10 cellular contexts compared by ENCODE assay signal in genomic region chrX:101430457-101431078, GRCh38. TPM values are rescaled to one million over a fixed set of nuclear protein-coding genes. Genes with fewer than 3 reads are reported as not detected.
DNase-seq lines count a peak whose midpoint lies in the region; ATAC-seq and TF ChIP-seq lines count a peak whose summit lies in the region.
"Had no signal": no experiment of that assay in that cellular context is flagged by ENCODE, and none has a peak within 500 bp of the region (broad histone marks: within the 10 kb centered on the region; RNA-seq: fewer than 3 reads in every experiment).

No MANE protein-coding gene starts in this region.

- peaks cover 12% of the 10 kb centered on the region for H3K4me1 Mint-ChIP-seq in activated naive CD4-positive, alpha-beta T cell treated with anti-CD3 and anti-CD28 coated beads, Interleukin-2, amount 10 ng/mL, durations not matched to agents 7 days and 5 days
- H3K4me1 Mint-ChIP-seq in T-helper 1 cell treated with Interleukin-12 subunit alpha and Interleukin-12 subunit beta and Interleukin-4 antibody, amounts not matched to agents 30 μg/mL and 1 μg/mL, for 36 hours (ENCODE audit: low read depth), result peaks cover 12% of the 10 kb centered on the region
- H3K4me1 Mint-ChIP-seq in stimulated activated naive CD8-positive, alpha-beta T cell treated with anti-CD3 and anti-CD28 coated beads, Interleukin-15, Interleukin-2, amounts not matched to agents 100 ng/mL and 50 ng/mL, for 24 hours (ENCODE audit: low read depth), result peaks cover 13% of the 10 kb centered on the region
- H3K4me1 Mint-ChIP-seq in type B pancreatic cell (ENCODE audit: unreplicated experiment), result no peaks in the 10 kb centered on the region

- TF ChIP-seq CTCF in RWPE1 (conservative IDR thresholded peaks at IDR 0.05; ENCODE audit: low read depth) (no peak), type B pancreatic cell (conservative IDR thresholded peaks at IDR 0.05) (no peak)

- CTCF ChIA-PET in activated naive CD4-positive, alpha-beta T cell treated with anti-CD3 and anti-CD28 coated beads, Interleukin-2, amount 10 ng/mL, durations not matched to agents 7 days and 5 days (lab: Charles Lee), result no interaction called here
- CTCF ChIA-PET in RWPE1 (lab: Yijun Ruan, JAX), result no interaction called here

- H3K4me3 Mint-ChIP-seq in activated naive CD4-positive, alpha-beta T cell treated with anti-CD3 and anti-CD28 coated beads, Interleukin-2, amount 10 ng/mL, durations not matched to agents 7 days and 5 days, result no peak overlapping the region
- H3K4me3 Mint-ChIP-seq in T-helper 1 cell treated with Interleukin-12 subunit alpha and Interleukin-12 subunit beta and Interleukin-4 antibody, amounts not matched to agents 30 μg/mL and 1 μg/mL, for 36 hours, result peak overlapping the region; percentile 52
- H3K4me3 Mint-ChIP-seq in stimulated activated naive CD8-positive, alpha-beta T cell treated with anti-CD3 and anti-CD28 coated beads, Interleukin-15, Interleukin-2, amounts not matched to agents 100 ng/mL and 50 ng/mL, for 24 hours, result peak overlapping the region; percentile 20
- no peak overlapping the region for H3K4me3 Mint-ChIP-seq in type B pancreatic cell

- H3K36me3 Mint-ChIP-seq in activated naive CD4-positive, alpha-beta T cell treated with anti-CD3 and anti-CD28 coated beads, Interleukin-2, amount 10 ng/mL, durations not matched to agents 7 days and 5 days, result peaks cover 4% of the 10 kb centered on the region
- H3K36me3 Mint-ChIP-seq in T-helper 1 cell treated with Interleukin-12 subunit alpha and Interleukin-12 subunit beta and Interleukin-4 antibody, amounts not matched to agents 30 μg/mL and 1 μg/mL, for 36 hours (ENCODE audit: low read depth), result peaks cover 5% of the 10 kb centered on the region
- H3K36me3 Mint-ChIP-seq in stimulated activated naive CD8-positive, alpha-beta T cell treated with anti-CD3 and anti-CD28 coated beads, Interleukin-15, Interleukin-2, amounts not matched to agents 100 ng/mL and 50 ng/mL, for 24 hours (ENCODE audit: low read depth), result peaks cover 39% of the 10 kb centered on the region
- H3K36me3 Mint-ChIP-seq in type B pancreatic cell, result peaks cover 20% of the 10 kb centered on the region

- POLR2A ChIA-PET in RWPE1 (lab: Yijun Ruan, JAX; ENCODE audit: low non-redundant PET), result no interaction called here

- peak overlapping the region; percentile 28 for H3K27ac Mint-ChIP-seq in activated naive CD4-positive, alpha-beta T cell treated with anti-CD3 and anti-CD28 coated beads, Interleukin-2, amount 10 ng/mL, durations not matched to agents 7 days and 5 days
- peak overlapping the region; percentile 38 for H3K27ac Mint-ChIP-seq in T-helper 1 cell treated with Interleukin-12 subunit alpha and Interleukin-12 subunit beta and Interleukin-4 antibody, amounts not matched to agents 30 μg/mL and 1 μg/mL, for 36 hours
- H3K27ac Mint-ChIP-seq in stimulated activated naive CD8-positive, alpha-beta T cell treated with anti-CD3 and anti-CD28 coated beads, Interleukin-15, Interleukin-2, amounts not matched to agents 100 ng/mL and 50 ng/mL, for 24 hours, result peak overlapping the region; percentile 55
- H3K27ac Mint-ChIP-seq in type B pancreatic cell, result no peak overlapping the region

- H3K27me3 Mint-ChIP-seq in activated naive CD4-positive, alpha-beta T cell treated with anti-CD3 and anti-CD28 coated beads, Interleukin-2, amount 10 ng/mL, durations not matched to agents 7 days and 5 days, result no peaks in the 10 kb centered on the region
- H3K27me3 Mint-ChIP-seq in T-helper 1 cell treated with Interleukin-12 subunit alpha and Interleukin-12 subunit beta and Interleukin-4 antibody, amounts not matched to agents 30 μg/mL and 1 μg/mL, for 36 hours (ENCODE audit: low read depth), result no peaks in the 10 kb centered on the region
- no peaks in the 10 kb centered on the region for H3K27me3 Mint-ChIP-seq in stimulated activated naive CD8-positive, alpha-beta T cell treated with anti-CD3 and anti-CD28 coated beads, Interleukin-15, Interleukin-2, amounts not matched to agents 100 ng/mL and 50 ng/mL, for 24 hours
- H3K27me3 Mint-ChIP-seq in type B pancreatic cell, result no peaks in the 10 kb centered on the region

- peak; percentile 79 for ATAC-seq in HG02970 (IDR thresholded peaks at IDR 0.05; ENCODE audit: low FRiP score, unreplicated experiment)
- ATAC-seq: left lobe of liver had no signal

- peaks cover 2% of the 10 kb centered on the region for H3K9me3 Mint-ChIP-seq in activated naive CD4-positive, alpha-beta T cell treated with anti-CD3 and anti-CD28 coated beads, Interleukin-2, amount 10 ng/mL, durations not matched to agents 7 days and 5 days
- H3K9me3 Mint-ChIP-seq in T-helper 1 cell treated with Interleukin-12 subunit alpha and Interleukin-12 subunit beta and Interleukin-4 antibody, amounts not matched to agents 30 μg/mL and 1 μg/mL, for 36 hours, result no peaks in the 10 kb centered on the region
- no peaks in the 10 kb centered on the region for H3K9me3 Mint-ChIP-seq in stimulated activated naive CD8-positive, alpha-beta T cell treated with anti-CD3 and anti-CD28 coated beads, Interleukin-15, Interleukin-2, amounts not matched to agents 100 ng/mL and 50 ng/mL, for 24 hours
- H3K9me3 Mint-ChIP-seq in type B pancreatic cell, result no peaks in the 10 kb centered on the region

- no peak for DNase-seq in activated naive CD4-positive, alpha-beta T cell treated with anti-CD3 and anti-CD28 coated beads, Interleukin-2, amount 10 ng/mL, durations not matched to agents 7 days and 5 days
- no peak for DNase-seq in activated naive CD4-positive, alpha-beta T cell treated with Interleukin-2 at 50 U/mL for 16 hours
- no peak for DNase-seq in RWPE1 (ENCODE audit: low spot score)
- DNase-seq in type B pancreatic cell (ENCODE audit: extremely low spot score, unreplicated experiment), result no peak
- DNase-seq in substantia nigra (lab: John Stamatoyannopoulos, UW), result no peak
- DNase-seq: SW 1271 had no signal

- H3K27ac ChIP-seq in RWPE1, result no peak overlapping the region
- no peak overlapping the region for H3K27ac ChIP-seq in substantia nigra (ENCODE audit: low read depth, low read length, poor library complexity, severe bottlenecking)

RNA-seq across cellular contexts. Expression of gene HNRNPH2, which starts 22.5 kb away (rescaled TPM):
- 68.3 and 76.0 TPM in 2 replicates for total RNA-seq in type B pancreatic cell (ENCODE audit: low replicate concordance)

RNA-seq across cellular contexts. Expression of gene GLA, which starts 22.8 kb away (rescaled TPM):
- total RNA-seq in type B pancreatic cell (ENCODE audit: low replicate concordance), result 39.5 and 44.8 TPM in 2 replicates

RNA-seq across cellular contexts. Expression of gene RPL36A, which starts 39.8 kb away (rescaled TPM):
- total RNA-seq in type B pancreatic cell (ENCODE audit: low replicate concordance), result 329 and 338 TPM in 2 replicates

RNA-seq across cellular contexts. Expression of gene BTK, which starts 44.6 kb away (rescaled TPM):
- total RNA-seq in type B pancreatic cell (ENCODE audit: low replicate concordance), result 0.34 and 0.38 TPM in 2 replicates

RNA-seq across cellular contexts. Expression of gene ARMCX4, which starts 54.7 kb away (rescaled TPM):
- total RNA-seq in type B pancreatic cell (ENCODE audit: low replicate concordance), result 12.8 and 19.4 TPM in 2 replicates

Comparison
In these comparisons a context has a peak if more than half of its experiments do, and no peak if none do; other contexts are left out.
1. H3K4me3 Mint-ChIP-seq: peak in T-helper 1 cell treated with Interleukin-12 subunit alpha and Interleukin-12 subunit beta and Interleukin-4 antibody, amounts not matched to agents 30 μg/mL and 1 μg/mL, for 36 hours (single experiment) and stimulated activated naive CD8-positive, alpha-beta T cell treated with anti-CD3 and anti-CD28 coated beads, Interleukin-15, Interleukin-2, amounts not matched to agents 100 ng/mL and 50 ng/mL, for 24 hours (single experiment); none in activated naive CD4-positive, alpha-beta T cell treated with anti-CD3 and anti-CD28 coated beads, Interleukin-2, amount 10 ng/mL, durations not matched to agents 7 days and 5 days (single experiment) and type B pancreatic cell (single experiment).